In the genomic region with DNA sequence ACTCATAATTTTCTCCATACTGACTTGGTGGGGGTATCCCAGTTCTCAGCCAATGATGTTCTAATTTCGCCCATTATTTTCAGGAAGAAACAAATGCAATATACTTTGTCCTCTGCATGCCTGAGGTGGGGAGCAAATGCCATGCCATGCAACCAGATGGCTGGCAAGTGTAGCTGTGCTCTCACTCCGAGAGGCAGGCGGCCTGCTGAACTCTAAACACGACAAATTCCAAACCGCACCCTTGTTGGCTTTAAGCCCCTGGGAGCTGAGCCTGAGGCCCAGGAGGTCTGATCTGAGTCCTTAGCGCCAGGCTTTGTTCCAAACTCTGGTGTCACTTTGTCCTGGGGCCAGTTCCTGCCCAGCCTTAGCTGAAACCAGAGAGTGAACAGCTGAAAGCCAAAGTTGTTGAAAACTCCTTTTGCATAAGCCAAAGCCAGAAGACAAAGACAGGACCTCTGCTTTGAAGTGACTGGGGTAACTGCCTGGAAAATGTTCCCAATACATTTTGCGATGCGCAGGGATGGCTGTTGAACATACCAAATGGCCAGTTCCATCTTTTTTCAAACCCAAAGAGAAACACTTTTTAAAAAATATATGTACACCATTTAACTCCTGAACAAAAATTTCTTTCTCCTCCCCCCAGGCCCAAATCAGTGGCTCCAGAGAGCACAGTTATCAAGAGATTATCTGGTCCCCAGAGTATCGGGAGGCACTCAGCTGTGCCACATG, we compare ENCODE assay signal across 10 cellular contexts. TPM values are rescaled to one million over a fixed set of nuclear protein-coding genes. Genes with fewer than 3 reads are reported as not detected.
DNase-seq lines count a peak whose midpoint lies in the region; TF ChIP-seq lines count a peak whose summit lies in the region.
"Had no signal": no experiment of that assay in that cellular context is flagged by ENCODE, and none has a peak within 500 bp of the region (broad histone marks: within the 10 kb centered on the region; RNA-seq: fewer than 3 reads in every experiment).

No MANE protein-coding gene starts in this region.

- no peaks in the 10 kb centered on the region for H3K9me3 Mint-ChIP-seq in activated T-helper 1 cell treated with anti-CD3 and anti-CD28 coated beads, Interleukin-12 subunit alpha, Interleukin-12 subunit beta, Interleukin-2, Interleukin-4 antibody, amounts not matched to agents 30 ng/mL and 10 ng/mL and 1 ng/mL, durations not matched to agents 14 hours and 24 hours and 36 hours
- H3K9me3 Mint-ChIP-seq: central memory CD8-positive, alpha-beta T cell had no signal

- peaks cover 23% of the 10 kb centered on the region for H3K36me3 Mint-ChIP-seq in activated T-helper 1 cell treated with anti-CD3 and anti-CD28 coated beads, Interleukin-12 subunit alpha, Interleukin-12 subunit beta, Interleukin-2, Interleukin-4 antibody, amounts not matched to agents 30 ng/mL and 10 ng/mL and 1 ng/mL, durations not matched to agents 14 hours and 24 hours and 36 hours (ENCODE audit: low read depth)

- H3K4me1 ChIP-seq in SJSA1 (replicated peaks) = peaks cover 55% of the 10 kb centered on the region
- peaks cover 94% of the 10 kb centered on the region for H3K4me1 ChIP-seq in cardiac muscle cell (ENCODE audit: low read depth)

- H3K9me3 ChIP-seq in SJSA1 (replicated peaks) (no peaks in the 10 kb centered on the region), cardiac muscle cell (ENCODE audit: low read depth) (no peaks in the 10 kb centered on the region)

- peaks cover 25% of the 10 kb centered on the region for H3K4me1 Mint-ChIP-seq in activated T-helper 1 cell treated with anti-CD3 and anti-CD28 coated beads, Interleukin-12 subunit alpha, Interleukin-12 subunit beta, Interleukin-2, Interleukin-4 antibody, amounts not matched to agents 30 ng/mL and 10 ng/mL and 1 ng/mL, durations not matched to agents 14 hours and 24 hours and 36 hours (ENCODE audit: low read depth)

- intact Hi-C loops in activated T-helper 1 cell treated with anti-CD3 and anti-CD28 coated beads, Interleukin-12 subunit alpha, Interleukin-12 subunit beta, Interleukin-2, Interleukin-4 antibody, amounts not matched to agents 30 ng/mL and 10 ng/mL and 1 ng/mL, durations not matched to agents 14 hours and 24 hours and 36 hours (cut with micrococcal nuclease) = no loop called here

- no peak overlapping the region for H3K4me3 Mint-ChIP-seq in activated T-helper 1 cell treated with anti-CD3 and anti-CD28 coated beads, Interleukin-12 subunit alpha, Interleukin-12 subunit beta, Interleukin-2, Interleukin-4 antibody, amounts not matched to agents 30 ng/mL and 10 ng/mL and 1 ng/mL, durations not matched to agents 14 hours and 24 hours and 36 hours
- H3K4me3 Mint-ChIP-seq: central memory CD8-positive, alpha-beta T cell had no signal

- no peak overlapping the region for H3K27ac Mint-ChIP-seq in activated T-helper 1 cell treated with anti-CD3 and anti-CD28 coated beads, Interleukin-12 subunit alpha, Interleukin-12 subunit beta, Interleukin-2, Interleukin-4 antibody, amounts not matched to agents 30 ng/mL and 10 ng/mL and 1 ng/mL, durations not matched to agents 14 hours and 24 hours and 36 hours

- peaks cover 23% of the 10 kb centered on the region for H3K36me3 ChIP-seq in SJSA1
- H3K36me3 ChIP-seq in cardiac muscle cell = no peaks in the 10 kb centered on the region

- H3K27me3 ChIP-seq in SJSA1 (replicated peaks) (no peaks in the 10 kb centered on the region), cardiac muscle cell (no peaks in the 10 kb centered on the region)

- DNase-seq in ELF-1 (ENCODE audit: low read depth, low spot score) (peak; percentile 79), SJSA1 (ENCODE audit: low read depth in 1 of 2, low spot score in 2 of 2) (peak; percentile 57 to 71), cardiac muscle cell (ENCODE audit: low read depth in 1 of 2, low spot score in 1 of 2) (peak in 1 of 2 donors; percentile 83), renal cortical epithelial cell (ENCODE audit: low read depth) (peak; percentile 36), SIG-M5 (lab: John Stamatoyannopoulos, UW) (no peak)
- no peak for DNase-seq in effector CD4-positive, alpha-beta T cell
- DNase-seq in activated T-cell treated with anti-CD3 and anti-CD28 coated beads, Interleukin-2, amount 50 U/mL, for 48 hours = no peak
- no peak for DNase-seq in activated T-helper 1 cell treated with anti-CD3 and anti-CD28 coated beads, Interleukin-12 subunit alpha, Interleukin-12 subunit beta, Interleukin-2, Interleukin-4 antibody, amounts not matched to agents 30 ng/mL and 10 ng/mL and 1 ng/mL, durations not matched to agents 14 hours and 24 hours and 36 hours (ENCODE audit: low spot score)
- DNase-seq: activated CD4-positive, alpha-beta T cell treated with anti-CD3 and anti-CD28 coated beads for 1 hour had no signal

- H3K27me3 Mint-ChIP-seq in activated T-helper 1 cell treated with anti-CD3 and anti-CD28 coated beads, Interleukin-12 subunit alpha, Interleukin-12 subunit beta, Interleukin-2, Interleukin-4 antibody, amounts not matched to agents 30 ng/mL and 10 ng/mL and 1 ng/mL, durations not matched to agents 14 hours and 24 hours and 36 hours (ENCODE audit: insufficient read depth) = no peaks in the 10 kb centered on the region
- H3K27me3 Mint-ChIP-seq: central memory CD8-positive, alpha-beta T cell had no signal

- peak overlapping the region; percentile 27; the same call in 1 of the 2 replicates for H3K27ac ChIP-seq in SJSA1
- H3K27ac ChIP-seq in cardiac muscle cell = peak overlapping the region; percentile 92

- no peak for TF ChIP-seq CTCF in cardiac muscle cell (IDR thresholded peaks at IDR 0.05; ENCODE audit: low read depth, low read length)

- H3K4me3 ChIP-seq in SJSA1 = no peak overlapping the region
- no peak overlapping the region for H3K4me3 ChIP-seq in cardiac muscle cell

RNA-seq across cellular contexts. Expression of gene TTI1, which starts 46.2 kb away (rescaled TPM):
- total RNA-seq in SJSA1 (2014; rRNA removed; shearing (Covaris generic)) = 14.4 and 16.1 TPM in 2 replicates
- total RNA-seq in cardiac muscle cell = 19.0 and 23.0 TPM in 2 replicates
- polyA plus RNA-seq in cardiac muscle cell = 23.1 and 32.8 TPM in 2 replicates
- total RNA-seq in renal cortical epithelial cell = 14.4 and 20.6 TPM in 2 replicates
- 41.7 and 43.1 TPM in 2 replicates for total RNA-seq in activated T-helper 1 cell treated with anti-CD3 and anti-CD28 coated beads, Interleukin-12 subunit alpha, Interleukin-12 subunit beta, Interleukin-2, Interleukin-4 antibody, amounts not matched to agents 30 ng/mL and 10 ng/mL and 1 ng/mL, durations not matched to agents 14 hours and 24 hours and 36 hours

RNA-seq across cellular contexts. Expression of gene RPRD1B, which starts 46.5 kb away (rescaled TPM):
- 27.9 and 50.7 TPM in 2 replicates for total RNA-seq in SJSA1 (2014; rRNA removed; shearing (Covaris generic))
- total RNA-seq in cardiac muscle cell (26.2 and 43.5 TPM in 2 replicates), renal cortical epithelial cell (10.1 and 21.3 TPM in 2 replicates)
- 31.0 and 44.5 TPM in 2 replicates for polyA plus RNA-seq in cardiac muscle cell
- 48.8 and 49.7 TPM in 2 replicates for total RNA-seq in activated T-helper 1 cell treated with anti-CD3 and anti-CD28 coated beads, Interleukin-12 subunit alpha, Interleukin-12 subunit beta, Interleukin-2, Interleukin-4 antibody, amounts not matched to agents 30 ng/mL and 10 ng/mL and 1 ng/mL, durations not matched to agents 14 hours and 24 hours and 36 hours

Comparison
In these comparisons a context has a peak if more than half of its experiments do, and no peak if none do; other contexts are left out.
1. DNase-seq: peak in ELF-1 (single experiment), SJSA1 (2 of 2) and renal cortical epithelial cell (single experiment); none in effector CD4-positive, alpha-beta T cell (single experiment), SIG-M5 (single experiment), activated T-cell treated with anti-CD3 and anti-CD28 coated beads, Interleukin-2, amount 50 U/mL, for 48 hours (0 of 2) and activated T-helper 1 cell treated with anti-CD3 and anti-CD28 coated beads, Interleukin-12 subunit alpha, Interleukin-12 subunit beta, Interleukin-2, Interleukin-4 antibody, amounts not matched to agents 30 ng/mL and 10 ng/mL and 1 ng/mL, durations not matched to agents 14 hours and 24 hours and 36 hours (single experiment).